Comparison of ENCODE assay signal across 9 cellular contexts in the genomic region with DNA sequence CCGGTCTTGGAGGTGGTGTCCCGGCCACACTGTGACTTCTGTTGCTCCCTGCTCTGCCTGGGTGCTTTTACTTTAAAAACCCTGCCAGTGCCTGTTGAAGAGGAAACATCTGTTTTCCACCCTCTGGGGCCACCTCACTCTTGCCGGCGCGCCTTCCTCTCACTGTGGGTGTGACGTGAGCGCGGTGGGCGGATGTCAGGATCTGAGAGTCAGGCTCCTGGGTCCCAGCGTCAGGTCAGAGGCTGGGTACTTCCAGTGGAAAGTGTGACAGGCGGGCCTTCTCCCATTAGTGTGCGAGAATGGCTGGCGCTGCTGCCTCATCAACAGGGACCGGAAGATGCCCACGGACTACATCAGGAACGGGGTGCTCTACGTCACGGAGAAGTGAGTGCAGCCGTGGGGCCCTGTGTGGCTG. TPM values are rescaled to one million over a fixed set of nuclear protein-coding genes. Genes with fewer than 3 reads are reported as not detected.
A peak's percentile ranks its signal among the peaks of the same experiment; 100 is the strongest.
DNase-seq lines count a peak whose midpoint lies in the region; ATAC-seq, FAIRE-seq and TF ChIP-seq lines count a peak whose summit lies in the region.
"Had no signal": no experiment of that assay in that cellular context is flagged by ENCODE, and none has a peak within 500 bp of the region (broad histone marks: within the 10 kb centered on the region; RNA-seq: fewer than 3 reads in every experiment).

No MANE protein-coding gene starts in this region.

- intact Hi-C loops in left ventricle myocardium inferior (cut with micrococcal nuclease) = loop anchor here (10.0 kb wide), 1 partner anchor 110 kb away; no protein-coding TSS in a partner anchor

- peak; percentile 64 for DNase-seq in GM19240 (ENCODE audit: insufficient read length, low spot score)
- DNase-seq in activated CD8-positive, alpha-beta memory T cell treated with anti-CD3 and anti-CD28 coated beads, Interleukin-2, amount 50 U/mL, for 4 hours = peak; percentile 97
- peak; percentile 66 for DNase-seq in left ventricle myocardium inferior
- DNase-seq in stimulated activated CD8-positive, alpha-beta memory T cell treated with anti-CD3 and anti-CD28 coated beads, Interleukin-15, amount 100 ng/mL, for 1 hour (ENCODE audit: low read depth) = peak; percentile 83
- no peak for DNase-seq in D721Med (ENCODE audit: insufficient read length, low spot score)
- DNase-seq in SIG-M5 treated with dmso at 0.1 percent for 504 hours (lab: John Stamatoyannopoulos, UW; ENCODE audit: unreplicated experiment) = no peak
- DNase-seq in NCI-H1092 treated with DMSO at 0.1 percent for 48 hours (lab: John Stamatoyannopoulos, UW) = no peak
- DNase-seq: NCI-H446 treated with DMSO at 0.1 percent for 48 hours had no signal

- TF ChIP-seq CTCF in left ventricle myocardium inferior (IDR thresholded peaks at IDR 0.05; ENCODE audit: borderline replicate concordance) (no peak), D721Med (IDR thresholded peaks at IDR 0.05; ENCODE audit: insufficient read depth, missing control alignments) (no peak)

- FAIRE-seq in D721Med (lab: Jason Lieb, UNC) = no peak

- peaks cover 54% of the 10 kb centered on the region for H3K36me3 ChIP-seq in left ventricle myocardium inferior

- H3K27ac ChIP-seq in left ventricle myocardium inferior (replicated peaks) = peak overlapping the region; percentile 76

- peak overlapping the region; percentile 56 for H3K4me3 ChIP-seq in left ventricle myocardium inferior

- no peaks in the 10 kb centered on the region for H3K27me3 ChIP-seq in left ventricle myocardium inferior (ENCODE audit: low read depth)

- H3K9me3 ChIP-seq in left ventricle myocardium inferior (replicated peaks) = no peaks in the 10 kb centered on the region

- peaks cover 84% of the 10 kb centered on the region for H3K4me1 ChIP-seq in left ventricle myocardium inferior

- no peak for ATAC-seq in HG03571 (IDR thresholded peaks at IDR 0.05; ENCODE audit: unreplicated experiment)

RNA-seq across cellular contexts. Expression of gene GRAMD4, which starts 54.2 kb away (rescaled TPM):
- 77.6 TPM for total RNA-seq in left ventricle myocardium inferior

Comparison
In these comparisons a context has a peak if more than half of its experiments do, and no peak if none do; other contexts are left out.
1. DNase-seq: peak in GM19240 (single experiment), activated CD8-positive, alpha-beta memory T cell treated with anti-CD3 and anti-CD28 coated beads, Interleukin-2, amount 50 U/mL, for 4 hours (single experiment), left ventricle myocardium inferior (single experiment) and stimulated activated CD8-positive, alpha-beta memory T cell treated with anti-CD3 and anti-CD28 coated beads, Interleukin-15, amount 100 ng/mL, for 1 hour (single experiment); none in D721Med (single experiment), SIG-M5 treated with dmso at 0.1 percent for 504 hours (single experiment) and NCI-H1092 treated with DMSO at 0.1 percent for 48 hours (single experiment).